20 cellular contexts compared by ENCODE assay signal in the genomic region with DNA sequence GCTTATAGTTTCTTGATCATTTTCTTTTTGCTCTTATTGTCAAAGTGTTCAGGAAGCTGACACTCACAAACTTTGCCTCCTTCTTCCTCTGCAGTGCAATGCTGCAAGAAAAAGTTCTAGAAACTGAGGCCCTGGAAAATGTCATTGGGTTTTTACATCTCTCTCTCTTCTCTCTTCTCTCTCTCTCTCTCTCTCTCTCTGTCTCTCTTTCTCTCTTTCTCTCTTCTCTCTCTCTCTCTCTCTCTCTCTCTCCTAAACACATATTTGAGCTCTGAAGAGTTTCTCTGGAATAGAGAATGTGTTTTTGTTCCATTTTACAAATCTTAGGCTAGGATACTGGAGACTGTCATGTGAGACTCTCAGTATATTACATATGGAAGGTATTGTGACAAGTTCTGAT. TPM values are rescaled to one million over a fixed set of nuclear protein-coding genes. Genes with fewer than 3 reads are reported as not detected.
A peak's percentile ranks its signal among the peaks of the same experiment; 100 is the strongest.
DNase-seq lines count a peak whose midpoint lies in the region; ATAC-seq and TF ChIP-seq lines count a peak whose summit lies in the region.
"Had no signal": no experiment of that assay in that cellular context is flagged by ENCODE, and none has a peak within 500 bp of the region (broad histone marks: within the 10 kb centered on the region; RNA-seq: fewer than 3 reads in every experiment).

No MANE protein-coding gene starts in this region.

- H3K9me3 ChIP-seq in IMR-90 (ENCODE audit: control insufficient read depth, insufficient read depth, low read length) (no peaks in the 10 kb centered on the region), mammary epithelial cell (replicated peaks; ENCODE audit: insufficient read depth, low read length) (no peaks in the 10 kb centered on the region), muscle layer of colon (ENCODE audit: low read length) (no peaks in the 10 kb centered on the region), subcutaneous abdominal adipose tissue (ENCODE audit: control insufficient read depth in 5 of 5, low read length in 5 of 5) (no peaks in the 10 kb centered on the region)
- H3K9me3 ChIP-seq: MG63 had no signal

- H3K56ac ChIP-seq in IMR-90 (ENCODE audit: extremely low read depth, insufficient read depth, low read length) = peak overlapping the region; percentile 84; the same call in 1 of the 2 replicates

- dilution Hi-C loops in IMR-90 (cut with HindIII; ENCODE audit: low sequenced_read_pairs, unreplicated experiment) = no loop called here
- dilution Hi-C loops in mammary epithelial cell (cut with HindIII; ENCODE audit: low sequenced_read_pairs) = no loop called here

- H3K4ac ChIP-seq in IMR-90 (ENCODE audit: low read depth, low read length) = peak overlapping the region; percentile 44

- H4K5ac ChIP-seq in IMR-90 (ENCODE audit: low read depth, low read length) = peak overlapping the region; percentile 93

- peak overlapping the region; percentile 67; the same call in 1 of the 2 replicates for H4K91ac ChIP-seq in IMR-90 (ENCODE audit: insufficient read depth, low read depth, low read length)

- H3K14ac ChIP-seq in IMR-90 (replicated peaks; ENCODE audit: low read depth, low read length) = no peak overlapping the region; the same call in 1 of the 2 replicates

- H2BK20ac ChIP-seq in IMR-90 (ENCODE audit: low read depth, low read length) = peak overlapping the region; percentile 67

- H3K18ac ChIP-seq in IMR-90 (ENCODE audit: low read depth, low read length) = peak overlapping the region; percentile 98

- no peaks in the 10 kb centered on the region for H3K27me3 ChIP-seq in IMR-90 (ENCODE audit: control insufficient read depth, insufficient read depth, low read length)
- no peaks in the 10 kb centered on the region for H3K27me3 ChIP-seq in mammary epithelial cell (ENCODE audit: insufficient read depth, low read length)
- H3K27me3 ChIP-seq in muscle layer of colon (ENCODE audit: control insufficient read depth in 1 of 2, insufficient read depth in 2 of 2, low read length in 2 of 2) = no peaks in the 10 kb centered on the region
- H3K27me3 ChIP-seq in subcutaneous abdominal adipose tissue (ENCODE audit: control insufficient read depth in 5 of 5, insufficient read depth in 4 of 5, low read length in 5 of 5) = no peaks in the 10 kb centered on the region
- H3K27me3 ChIP-seq: MG63 had no signal

- H2AK9ac ChIP-seq in IMR-90 (replicated peaks; ENCODE audit: low read depth, low read length, poor library complexity) = no peak overlapping the region

- TF ChIP-seq RAD21 in IMR-90 (IDR thresholded peaks at IDR 0.05; ENCODE audit: low read length) = no peak

- H3K4me2 ChIP-seq in IMR-90 (ENCODE audit: low read depth, low read length) = peak overlapping the region; percentile 89
- H3K4me2 ChIP-seq in mammary epithelial cell (ENCODE audit: insufficient read depth, low read depth, low read length) = peak overlapping the region; percentile 29

- H3K9me1 ChIP-seq in IMR-90 (ENCODE audit: insufficient read depth, low read length) = peaks cover 12% of the 10 kb centered on the region

- POLR2A ChIA-PET in IMR-90 (lab: Charles Lee; ENCODE audit: unreplicated experiment) = interaction anchor here (0.6 kb wide), 4 partner anchors 19 to 133 kb away, joined by 4 to 12 read pairs (median 8); a partner anchor contains a TSS

- CTCF ChIA-PET in IMR-90 (lab: Yijun Ruan, JAX) = interaction anchor here (0.6 to 2.2 kb wide), 4 partner anchors 89 to 612 kb away, joined by 4 to 8 read pairs (median 4); no protein-coding TSS in a partner anchor
- CTCF ChIA-PET in mammary epithelial cell (lab: Charles Lee; ENCODE audit: low non-redundant PET) = interaction anchor here (0.6 kb wide), 1 partner anchor 23 kb away, joined by 3 read pairs; no protein-coding TSS in a partner anchor

- intact Hi-C loops in IMR-90 (cut with micrococcal nuclease) = loop anchor here (1.0 to 5.0 kb wide), 5 partner anchors 41 to 207 kb away; a partner anchor contains a TSS
- intact Hi-C loops in mammary epithelial cell (cut with micrococcal nuclease) = loop anchor here (1.0 to 5.0 kb wide), 2 partner anchors 41 to 87 kb away; a partner anchor contains a TSS

- no peak for TF ChIP-seq POLR2A in IMR-90 (IDR thresholded peaks at IDR 0.05; ENCODE audit: low read depth, low read length)

- in situ Hi-C loops in IMR-90 (cut with MboI; ENCODE audit: low sequenced_read_pairs) (no loop called here), mammary epithelial cell (cut with MboI; ENCODE audit: low sequenced_read_pairs in 2 of 2) (no loop called here)

- BruUV-seq in IMR-90 (replicated peaks; lab: Mats Ljungman, UMichigan) (no TSS peak), mammary epithelial cell (replicated peaks; lab: Mats Ljungman, UMichigan) (no TSS peak)

- H3K36me3 ChIP-seq in IMR-90 (ENCODE audit: control insufficient read depth, insufficient read depth, low read length) = no peaks in the 10 kb centered on the region
- no peaks in the 10 kb centered on the region for H3K36me3 ChIP-seq in mammary epithelial cell (ENCODE audit: insufficient read depth, low read length)
- no peaks in the 10 kb centered on the region for H3K36me3 ChIP-seq in muscle layer of colon (ENCODE audit: insufficient read depth, low read length)
- H3K36me3 ChIP-seq in subcutaneous abdominal adipose tissue (ENCODE audit: control insufficient read depth in 5 of 5, insufficient read depth in 5 of 5, low read length in 5 of 5) = no peaks in the 10 kb centered on the region
- H3K36me3 ChIP-seq: MG63 had no signal

- no peaks in the 10 kb centered on the region for H3K79me2 ChIP-seq in mammary epithelial cell (ENCODE audit: insufficient read depth, low read length)

- H4K8ac ChIP-seq in IMR-90 (ENCODE audit: low read depth in 2 of 2, low read length in 2 of 2) = peak overlapping the region in 1 of 2 experiments; percentile 62; a peak in 2 of 4 replicates

- H3K23ac ChIP-seq in IMR-90 (ENCODE audit: low read depth, low read length) = peak overlapping the region; percentile 74

- ATAC-seq in IMR-90 (ENCODE audit: low read depth) (no peak; the same call in none of the 2 replicates), GM18870 (IDR thresholded peaks at IDR 0.05; ENCODE audit: unreplicated experiment) (no peak)
- ATAC-seq: GM12878; stimulated activated naive CD8-positive, alpha-beta T cell treated with anti-CD3 and anti-CD28 coated beads, Interleukin-15, amount 100 ng/mL, for 72 hours had no signal

- H4K20me1 ChIP-seq in IMR-90 (ENCODE audit: insufficient read depth, low read length) = no peaks in the 10 kb centered on the region
- no peaks in the 10 kb centered on the region for H4K20me1 ChIP-seq in mammary epithelial cell (ENCODE audit: insufficient read depth, low read length)

- H2BK120ac ChIP-seq in IMR-90 (ENCODE audit: low read depth, low read length) = peak overlapping the region; percentile 67

- peak overlapping the region; percentile 15; the same call in 1 of the 3 replicates for H2BK15ac ChIP-seq in IMR-90 (ENCODE audit: low read depth, low read length)

- H3K9ac ChIP-seq in IMR-90 (ENCODE audit: low read depth, low read length) (peak overlapping the region; percentile 53), mammary epithelial cell (ENCODE audit: insufficient read depth, low read length) (no peak overlapping the region), muscle layer of colon (ENCODE audit: low read length) (no peak overlapping the region), subcutaneous abdominal adipose tissue (ENCODE audit: low read length in 5 of 5) (peak overlapping the region in 3 of 5 donors; percentile 9 to 43 (median 39))

- peak overlapping the region; percentile 97 for H2BK5ac ChIP-seq in IMR-90 (ENCODE audit: low read depth, low read length, poor library complexity, severe bottlenecking)

- TF ChIP-seq CTCF in IMR-90 (conservative IDR thresholded peaks at IDR 0.05; ENCODE audit: low read depth, low read length) = no peak
- no peak for TF ChIP-seq CTCF in mammary epithelial cell (conservative IDR thresholded peaks at IDR 0.05 in 1 of 2, IDR thresholded peaks at IDR 0.05 in 1 of 2; ENCODE audit: extremely low read depth in 1 of 2, insufficient read depth in 1 of 2, low read depth in 1 of 2, low read length in 2 of 2)

- H3K27ac ChIP-seq in IMR-90 (ENCODE audit: insufficient read depth, low read length) = peak overlapping the region; percentile 90; the same call in 1 of the 2 replicates
- peak overlapping the region; percentile 49 for H3K27ac ChIP-seq in mammary epithelial cell (ENCODE audit: insufficient read depth, low read depth, low read length)
- H3K27ac ChIP-seq in muscle layer of colon (ENCODE audit: low read depth, low read length) = peak overlapping the region; percentile 81
- H3K27ac ChIP-seq in subcutaneous abdominal adipose tissue (ENCODE audit: low read depth, low read length) = peak overlapping the region; percentile 83

- no peak overlapping the region for H2AK5ac ChIP-seq in IMR-90 (ENCODE audit: low read depth, low read length)

- DNase-seq in IMR-90 (no peak), mammary epithelial cell (no peak), NCI-H774 (lab: John Stamatoyannopoulos, UW) (no peak), OCI-M2 (lab: John Stamatoyannopoulos, UW; ENCODE audit: unreplicated experiment) (no peak)
- no peak for DNase-seq in stimulated activated CD4-positive, alpha-beta T cell treated with anti-CD3 and anti-CD28 coated beads, Interleukin-2, amount 100 ng/mL, for 24 hours
- DNase-seq: activated CD4-positive, alpha-beta T cell treated with anti-CD3 and anti-CD28 coated beads for 4 hours; activated CD8-positive, alpha-beta memory T cell treated with anti-CD3 and anti-CD28 coated beads, Interleukin-2, amount 50 U/mL, for 48 hours; activated naive CD4-positive, alpha-beta T cell treated with anti-CD3 and anti-CD28 coated beads, Interleukin-2, amount 10 ng/mL, durations not matched to agents 7 days and 5 days; H7; hippocampal formation; MG63; NCI-H187 treated with DMSO at 0.1 percent for 48 hours; NCI-H446; SIG-M5; stimulated activated naive CD8-positive, alpha-beta T cell treated with anti-CD3 and anti-CD28 coated beads, Interleukin-15, amount 100 ng/mL, for 72 hours; T1000 had no signal

- H3K4me1 ChIP-seq in IMR-90 (ENCODE audit: control insufficient read depth, insufficient read depth, low read length) = peaks cover 19% of the 10 kb centered on the region
- peaks cover 51% of the 10 kb centered on the region for H3K4me1 ChIP-seq in mammary epithelial cell (ENCODE audit: insufficient read depth, low read length)
- H3K4me1 ChIP-seq in muscle layer of colon (ENCODE audit: insufficient read depth, low read length) = peaks cover 75% of the 10 kb centered on the region
- H3K4me1 ChIP-seq in subcutaneous abdominal adipose tissue (ENCODE audit: control insufficient read depth in 5 of 5, insufficient read depth in 5 of 5, low read length in 5 of 5) = peaks cover 6 to 71% (median 53%) of the 10 kb centered on the region in 5 donors

- H3K4me3 ChIP-seq in IMR-90 (ENCODE audit: insufficient read depth, low read depth, low read length) (no peak overlapping the region), mammary epithelial cell (replicated peaks in 1 of 3; ENCODE audit: insufficient read depth in 1 of 3, low read depth in 2 of 3, low read length in 3 of 3) (no peak overlapping the region), muscle layer of colon (ENCODE audit: low read depth in 1 of 2, low read length in 2 of 2) (no peak overlapping the region), subcutaneous abdominal adipose tissue (ENCODE audit: low read depth in 1 of 5, low read length in 5 of 5) (peak overlapping the region in 1 of 5 donors; percentile 21)
- H3K4me3 ChIP-seq: GM12878, MG63 had no signal

- H3K79me1 ChIP-seq in IMR-90 (ENCODE audit: low read depth in 1 of 2, low read length in 2 of 2) = 0 out of 4 replicates have a peak, but pooled peaks cover 0 to 3% of the 10 kb centered on the region in 2 experiments

- H2AFZ ChIP-seq in IMR-90 (replicated peaks; ENCODE audit: low read length, poor library complexity) = no peak overlapping the region
- peak overlapping the region; percentile 57 for H2AFZ ChIP-seq in mammary epithelial cell (ENCODE audit: low read depth, low read length)

RNA-seq across cellular contexts. Expression of a gene that starts 41.6 kb away (rescaled TPM):
- 44.4 and 55.0 TPM in 2 replicates for total RNA-seq in IMR-90 (2012; rRNA removed)
- polyA plus RNA-seq in IMR-90 (2012; rRNA removed) = 28.3 and 28.5 TPM in 2 replicates
- 8.3 and 11.9 TPM in 2 replicates for polyA plus RNA-seq in IMR-90 (2012; cell fraction: cytosol; rRNA removed)
- 10.9 and 45.6 TPM in 2 replicates for polyA plus RNA-seq in IMR-90 (2012; cell fraction: nucleus; rRNA removed; ENCODE audit: low replicate concordance)
- total RNA-seq in mammary epithelial cell = 100 to 1,000 TPM in 1 of 2 donors, 10 to 100 TPM in 1; 46.0 to 101 TPM
- 56.8 TPM for polyA plus RNA-seq in mammary epithelial cell
- 156 TPM for polyA minus RNA-seq in mammary epithelial cell

Comparison
In these comparisons a context has a peak if more than half of its experiments do, and no peak if none do; other contexts are left out.
1. H3K9ac ChIP-seq: peak in IMR-90 (single experiment) and subcutaneous abdominal adipose tissue (3 of 5); none in mammary epithelial cell (single experiment) and muscle layer of colon (single experiment).
2. Peak in every context shown above with its lines, with median percentiles within 50 percentile points of each other: H3K27ac ChIP-seq.